Comparison of ENCODE assay signal across 18 cellular contexts in the genomic region with DNA sequence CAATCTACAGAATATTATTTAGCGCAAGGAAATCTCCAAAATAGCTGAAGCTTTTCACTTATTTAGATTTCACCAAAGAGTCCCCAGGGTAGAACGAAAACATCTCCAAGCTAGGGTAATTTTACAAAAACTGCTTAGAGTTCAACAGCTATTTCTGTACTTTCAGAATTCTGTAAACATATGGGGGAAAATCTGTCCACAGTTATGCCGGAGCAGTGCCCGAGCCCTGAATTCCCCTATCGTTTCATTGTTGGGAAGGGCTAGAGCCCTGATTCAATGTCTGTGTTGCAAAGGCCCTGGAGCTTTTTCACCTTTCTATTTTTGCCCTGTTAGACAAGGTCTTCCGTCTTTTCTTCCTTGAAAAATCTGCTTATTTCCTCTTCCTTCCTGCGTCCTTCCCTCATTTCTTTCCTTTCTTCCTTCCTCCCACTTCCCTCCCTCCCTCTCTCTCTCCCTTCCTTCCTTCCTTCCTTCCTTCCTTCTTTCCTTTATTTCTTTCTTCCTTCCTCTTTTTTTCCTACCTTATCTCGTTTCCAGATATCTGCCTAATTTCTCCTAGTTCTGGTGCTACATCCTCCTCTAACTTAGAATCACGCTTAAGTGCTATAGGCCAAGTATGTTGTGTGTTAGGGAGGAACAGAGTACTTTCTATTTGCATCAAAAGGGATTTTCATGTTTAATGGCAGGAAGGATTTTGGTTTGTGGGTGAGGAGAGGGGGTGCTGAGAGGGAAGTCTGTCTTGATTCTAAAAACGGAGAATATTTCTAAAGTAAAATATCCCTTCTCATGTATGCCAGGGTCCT.
"Had no signal": no experiment of that assay in that cellular context is flagged by ENCODE, and none has a peak within 500 bp of the region (broad histone marks: within the 10 kb centered on the region; RNA-seq: fewer than 3 reads in every experiment).

No MANE protein-coding gene starts in this region.

- ATAC-seq: activated naive CD8-positive, alpha-beta T cell treated with anti-CD3 and anti-CD28 coated beads, Interleukin-2, amount 50 U/mL, for 24 hours; esophagus mucosa; left colon had no signal

- DNase-seq: activated CD4-positive, alpha-beta memory T cell treated with anti-CD3 and anti-CD28 coated beads for 36 hours; activated CD4-positive, alpha-beta T cell treated with anti-CD3 and anti-CD28 coated beads for 1 hour; activated CD8-positive, alpha-beta memory T cell treated with anti-CD3 and anti-CD28 coated beads, Interleukin-2, amount 50 U/mL, for 4 hours; activated naive CD4-positive, alpha-beta T cell treated with Interleukin-2 at 50 U/mL for 16 hours; activated naive CD8-positive, alpha-beta T cell treated with anti-CD3 and anti-CD28 coated beads, Interleukin-2, amount 50 U/mL, for 24 hours; dorsolateral prefrontal cortex; left colon; naive B cell; posterior cingulate gyrus; spleen; stimulated activated CD4-positive, alpha-beta T cell treated with anti-CD3 and anti-CD28 coated beads, Interleukin-1b, Interleukin-23, amount 100 ng/mL, for 48 hours; stimulated activated naive CD4-positive, alpha-beta T cell; trophoblast cell had no signal

- H3K27me3 ChIP-seq: ascending aorta, neutrophil, right atrium auricular region, spleen had no signal

- H3K27ac ChIP-seq: ascending aorta, dorsolateral prefrontal cortex, neutrophil, right atrium auricular region had no signal

- H3K4me1 ChIP-seq: right atrium auricular region had no signal

- H3K36me3 ChIP-seq: ascending aorta, neutrophil, right atrium auricular region, spleen had no signal

- H3K9me3 ChIP-seq: ascending aorta, neutrophil, right atrium auricular region had no signal

- H3K4me3 ChIP-seq: ascending aorta, dorsolateral prefrontal cortex, lung, right atrium auricular region, spleen had no signal
